In the genomic region with DNA sequence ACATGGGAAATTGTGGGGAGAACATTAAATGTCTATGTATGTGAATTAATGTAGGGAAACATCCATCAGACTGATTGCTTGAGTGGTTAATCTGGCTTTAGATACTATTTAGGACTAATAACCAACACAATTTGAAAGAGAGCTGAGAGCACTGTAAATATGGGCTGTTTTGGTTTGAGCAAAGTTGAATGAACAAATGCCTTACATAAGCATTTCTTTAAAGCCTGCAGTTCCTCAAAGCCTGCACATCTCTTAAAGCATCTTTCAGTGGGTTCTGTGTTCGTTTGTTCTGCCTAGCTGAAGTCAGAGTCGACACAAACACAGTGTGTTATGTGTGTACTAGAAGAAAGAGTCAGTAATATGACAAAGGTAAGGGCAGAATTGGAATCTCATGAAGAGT, we compare ENCODE assay signal across 3 cellular contexts.
TF ChIP-seq lines count a peak whose summit lies in the region.

No MANE protein-coding gene starts in this region.

TF ChIP-seq in A549, 52 proteins besides CTCF, POLR2A, EP300 and RAD21:
- TF ChIP-seq ZFP36 (IDR thresholded peaks at IDR 0.05; ENCODE audit: borderline replicate concordance, partially characterized antibody) (no peak), TFCP2L1 (CRISPR knock-in tag; IDR thresholded peaks at IDR 0.05) (no peak), RCOR1 (IDR thresholded peaks at IDR 0.05; ENCODE audit: low read depth, low read length) (no peak), HOXB13 (CRISPR knock-in tag; IDR thresholded peaks at IDR 0.05; ENCODE audit: low read depth) (no peak), POLR2AphosphoS2 (conservative IDR thresholded peaks at IDR 0.05; ENCODE audit: low read length) (no peak), MAFK (IDR thresholded peaks at IDR 0.05; ENCODE audit: partially characterized antibody) (peak; percentile 43)

TF ChIP-seq in HEK293, 187 proteins besides CTCF, POLR2A, EP300 and RAD21:
- TF ChIP-seq ZBTB17 (tag by site-specific recombination; IDR thresholded peaks at IDR 0.05): peak; percentile 76
- TF ChIP-seq, protein P1, sequence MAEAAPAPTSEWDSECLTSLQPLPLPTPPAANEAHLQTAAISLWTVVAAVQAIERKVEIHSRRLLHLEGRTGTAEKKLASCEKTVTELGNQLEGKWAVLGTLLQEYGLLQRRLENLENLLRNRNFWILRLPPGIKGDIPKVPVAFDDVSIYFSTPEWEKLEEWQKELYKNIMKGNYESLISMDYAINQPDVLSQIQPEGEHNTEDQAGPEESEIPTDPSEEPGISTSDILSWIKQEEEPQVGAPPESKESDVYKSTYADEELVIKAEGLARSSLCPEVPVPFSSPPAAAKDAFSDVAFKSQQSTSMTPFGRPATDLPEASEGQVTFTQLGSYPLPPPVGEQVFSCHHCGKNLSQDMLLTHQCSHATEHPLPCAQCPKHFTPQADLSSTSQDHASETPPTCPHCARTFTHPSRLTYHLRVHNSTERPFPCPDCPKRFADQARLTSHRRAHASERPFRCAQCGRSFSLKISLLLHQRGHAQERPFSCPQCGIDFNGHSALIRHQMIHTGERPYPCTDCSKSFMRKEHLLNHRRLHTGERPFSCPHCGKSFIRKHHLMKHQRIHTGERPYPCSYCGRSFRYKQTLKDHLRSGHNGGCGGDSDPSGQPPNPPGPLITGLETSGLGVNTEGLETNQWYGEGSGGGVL (tag by site-specific recombination; IDR thresholded peaks at IDR 0.05): no peak

TF ChIP-seq in H1, 55 proteins besides CTCF, POLR2A, EP300 and RAD21:
- TF ChIP-seq TAF1 (IDR thresholded peaks at IDR 0.05; ENCODE audit: low read depth, low read length) (no peak), SIN3A (conservative IDR thresholded peaks at IDR 0.05 in 1 of 2, IDR thresholded peaks at IDR 0.05 in 1 of 2; ENCODE audit: low read depth in 1 of 2, low read length in 2 of 2) (no peak), KDM4A (IDR thresholded peaks at IDR 0.05; ENCODE audit: low read depth, low read length, severe bottlenecking) (no peak), TAF7 (optimal IDR thresholded peaks at IDR 0.05; ENCODE audit: borderline replicate concordance, low read depth, low read length) (no peak), HDAC2 (IDR thresholded peaks at IDR 0.05; ENCODE audit: borderline replicate concordance in 1 of 2, low read depth in 2 of 2, low read length in 2 of 2) (no peak), KDM1A (IDR thresholded peaks at IDR 0.05; ENCODE audit: borderline replicate concordance, low read length) (no peak), CREB1 (IDR thresholded peaks at IDR 0.05) (no peak), TEAD4 (IDR thresholded peaks at IDR 0.05; ENCODE audit: low read depth, low read length) (no peak), TBP (IDR thresholded peaks at IDR 0.05; ENCODE audit: low read depth, low read length) (no peak)
- TF ChIP-seq, protein P2, sequence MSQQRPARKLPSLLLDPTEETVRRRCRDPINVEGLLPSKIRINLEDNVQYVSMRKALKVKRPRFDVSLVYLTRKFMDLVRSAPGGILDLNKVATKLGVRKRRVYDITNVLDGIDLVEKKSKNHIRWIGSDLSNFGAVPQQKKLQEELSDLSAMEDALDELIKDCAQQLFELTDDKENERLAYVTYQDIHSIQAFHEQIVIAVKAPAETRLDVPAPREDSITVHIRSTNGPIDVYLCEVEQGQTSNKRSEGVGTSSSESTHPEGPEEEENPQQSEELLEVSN (IDR thresholded peaks at IDR 0.05): no peak
